In genomic region chr12:27164330-27165045, GRCh38 we compare ENCODE assay signal across 31 cellular contexts.
A peak's percentile ranks its signal among the peaks of the same experiment; 100 is the strongest.
DNase-seq lines count a peak whose midpoint lies in the region; ATAC-seq and TF ChIP-seq lines count a peak whose summit lies in the region.
"Had no signal": no experiment of that assay in that cellular context is flagged by ENCODE, and none has a peak within 500 bp of the region (broad histone marks: within the 10 kb centered on the region; RNA-seq: fewer than 3 reads in every experiment).

No MANE protein-coding gene starts in this region.

- H3K4me1 ChIP-seq in uterus, result no peaks in the 10 kb centered on the region
- H3K4me1 ChIP-seq: esophagus squamous epithelium, prostate gland had no signal

- POLR2A ChIA-PET in activated CD4-positive, alpha-beta memory T cell treated with anti-CD3 and anti-CD28 coated beads, Interleukin-2, amount 10 ng/mL, durations not matched to agents 7 days and 5 days (lab: Charles Lee), result interaction anchor here (0.7 kb wide), 1 partner anchor 159 kb away, joined by 3 read pairs; no protein-coding TSS in a partner anchor

- peaks cover 27% of the 10 kb centered on the region for H3K4me1 Mint-ChIP-seq in memory B cell
- peaks cover 10% of the 10 kb centered on the region for H3K4me1 Mint-ChIP-seq in activated CD4-positive, alpha-beta memory T cell treated with anti-CD3 and anti-CD28 coated beads, Interleukin-2, amount 10 ng/mL, durations not matched to agents 7 days and 5 days

- no peak for TF ChIP-seq CTCF in uterus (IDR thresholded peaks at IDR 0.05)

- peak overlapping the region; percentile 40 for H3K27ac Mint-ChIP-seq in memory B cell
- no peak overlapping the region for H3K27ac Mint-ChIP-seq in activated CD4-positive, alpha-beta memory T cell treated with anti-CD3 and anti-CD28 coated beads, Interleukin-2, amount 10 ng/mL, durations not matched to agents 7 days and 5 days
- H3K27ac Mint-ChIP-seq: activated CD4-positive, alpha-beta T cell treated with anti-CD3 and anti-CD28 coated beads for 36 hours; CD4-positive, alpha-beta T cell; naive thymus-derived CD4-positive, alpha-beta T cell had no signal

- CTCF ChIA-PET in activated CD4-positive, alpha-beta memory T cell treated with anti-CD3 and anti-CD28 coated beads, Interleukin-2, amount 10 ng/mL, durations not matched to agents 7 days and 5 days (lab: Charles Lee), result no interaction called here

- H3K4me3 Mint-ChIP-seq in memory B cell, result no peak overlapping the region
- no peak overlapping the region for H3K4me3 Mint-ChIP-seq in activated CD4-positive, alpha-beta memory T cell treated with anti-CD3 and anti-CD28 coated beads, Interleukin-2, amount 10 ng/mL, durations not matched to agents 7 days and 5 days
- H3K4me3 Mint-ChIP-seq: activated CD4-positive, alpha-beta T cell treated with anti-CD3 and anti-CD28 coated beads for 36 hours; CD4-positive, alpha-beta T cell; naive thymus-derived CD4-positive, alpha-beta T cell had no signal

- peak; percentile 89 for DNase-seq in DMS 273 (lab: John Stamatoyannopoulos, UW; ENCODE audit: unreplicated experiment)
- peak; percentile 75 to 90 for DNase-seq in NCI-H524 (lab: John Stamatoyannopoulos, UW)
- no peak for DNase-seq in memory B cell (ENCODE audit: low spot score in 2 of 2)
- DNase-seq in activated CD4-positive, alpha-beta memory T cell treated with anti-CD3 and anti-CD28 coated beads, Interleukin-2, amount 10 ng/mL, durations not matched to agents 7 days and 5 days, result no peak
- DNase-seq in uterus, result no peak
- DNase-seq: activated CD4-positive, alpha-beta T cell treated with anti-CD3 and anti-CD28 coated beads for 36 hours; activated CD8-positive, alpha-beta memory T cell treated with anti-CD3 and anti-CD28 coated beads for 24 hours; activated gamma-delta T cell treated with Interleukin-2 at 50 U/mL for 16 hours; caudate nucleus; CD4-positive, alpha-beta T cell; cortex of kidney; esophagus squamous epithelium; foreskin melanocyte; Kasumi-1; mesendoderm; naive thymus-derived CD4-positive, alpha-beta T cell; NCI-H1092; NCI-H1930; NCI-H446; NK-92 treated with Interleukin-12 subunit alpha and Interleukin-12 subunit beta, amount 100 ng/mL, for 24 hours; nucleus accumbens; SHP77 treated with DMSO at 0.1 percent for 48 hours; stimulated activated CD4-positive, alpha-beta T cell treated with anti-CD3 and anti-CD28 coated beads, Interleukin-4, amount 100 ng/mL, for 4 hours; stimulated activated naive CD4-positive, alpha-beta T cell had no signal

- no peak for TF ChIP-seq POLR2A in uterus (IDR thresholded peaks at IDR 0.05)

- intact Hi-C loops in uterus (cut with DNase I; ENCODE audit: low total_unique reads), result no loop called here

- H3K36me3 Mint-ChIP-seq in memory B cell, result peaks cover 8% of the 10 kb centered on the region
- peaks cover 18% of the 10 kb centered on the region for H3K36me3 Mint-ChIP-seq in activated CD4-positive, alpha-beta memory T cell treated with anti-CD3 and anti-CD28 coated beads, Interleukin-2, amount 10 ng/mL, durations not matched to agents 7 days and 5 days (ENCODE audit: low read depth)

- no peaks in the 10 kb centered on the region for H3K27me3 ChIP-seq in uterus
- H3K27me3 ChIP-seq: esophagus squamous epithelium had no signal

- ATAC-seq in GM21723 (IDR thresholded peaks at IDR 0.05; ENCODE audit: unreplicated experiment), result peak; percentile 45
- ATAC-seq in memory B cell (ENCODE audit: low read depth), result no peak
- no peak for ATAC-seq in SK-N-SH treated with all-trans-retinoic acid at 6 μM for 48 hours
- ATAC-seq in HG02970 (IDR thresholded peaks at IDR 0.05; ENCODE audit: low FRiP score, unreplicated experiment), result no peak
- ATAC-seq: activated CD4-positive, alpha-beta T cell treated with anti-CD3 and anti-CD28 coated beads for 36 hours; HCT116; left lobe of liver; naive thymus-derived CD4-positive, alpha-beta T cell; sciatic nerve had no signal

- H3K27ac ChIP-seq in uterus, result no peak overlapping the region
- H3K27ac ChIP-seq: esophagus squamous epithelium, prostate gland had no signal

- no peaks in the 10 kb centered on the region for H3K27me3 Mint-ChIP-seq in memory B cell
- peaks cover 3% of the 10 kb centered on the region for H3K27me3 Mint-ChIP-seq in activated CD4-positive, alpha-beta memory T cell treated with anti-CD3 and anti-CD28 coated beads, Interleukin-2, amount 10 ng/mL, durations not matched to agents 7 days and 5 days
- H3K27me3 Mint-ChIP-seq: activated CD4-positive, alpha-beta T cell treated with anti-CD3 and anti-CD28 coated beads for 36 hours; CD4-positive, alpha-beta T cell had no signal

- H3K9me3 Mint-ChIP-seq in memory B cell, result peaks cover 3% of the 10 kb centered on the region
- peaks cover 13% of the 10 kb centered on the region for H3K9me3 Mint-ChIP-seq in activated CD4-positive, alpha-beta memory T cell treated with anti-CD3 and anti-CD28 coated beads, Interleukin-2, amount 10 ng/mL, durations not matched to agents 7 days and 5 days

- H3K36me3 ChIP-seq in uterus, result no peaks in the 10 kb centered on the region
- H3K36me3 ChIP-seq: esophagus squamous epithelium, prostate gland had no signal

- no peak overlapping the region for H3K4me3 ChIP-seq in uterus
- H3K4me3 ChIP-seq: esophagus squamous epithelium, prostate gland had no signal

- no peaks in the 10 kb centered on the region for H3K9me3 ChIP-seq in uterus
- H3K9me3 ChIP-seq: esophagus squamous epithelium, prostate gland had no signal

TF ChIP-seq in SK-N-SH treated with all-trans-retinoic acid at 6 μM for 48 hours, 23 proteins besides CTCF, POLR2A, EP300 and RAD21:
- TF ChIP-seq ARNTL (CRISPR knock-in tag; IDR thresholded peaks at IDR 0.05; ENCODE audit: borderline replicate concordance, low read depth) (no peak), ZNF8 (CRISPR knock-in tag; IDR thresholded peaks at IDR 0.05) (no peak), CSRNP3 (CRISPR knock-in tag; IDR thresholded peaks at IDR 0.05) (no peak)

Comparison
In these comparisons a context has a peak if more than half of its experiments do, and no peak if none do; other contexts are left out.
1. DNase-seq: peak in DMS 273 (single experiment) and NCI-H524 (2 of 2); none in memory B cell (0 of 2), activated CD4-positive, alpha-beta memory T cell treated with anti-CD3 and anti-CD28 coated beads, Interleukin-2, amount 10 ng/mL, durations not matched to agents 7 days and 5 days (single experiment) and uterus (0 of 2).